9 cellular contexts compared by ENCODE assay signal in genomic region chr12:14828896-14829295, GRCh38. TPM values are rescaled to one million over a fixed set of nuclear protein-coding genes. Genes with fewer than 3 reads are reported as not detected.
DNase-seq lines count a peak whose midpoint lies in the region; ATAC-seq and TF ChIP-seq lines count a peak whose summit lies in the region.
"Had no signal": no experiment of that assay in that cellular context is flagged by ENCODE, and none has a peak within 500 bp of the region (broad histone marks: within the 10 kb centered on the region; RNA-seq: fewer than 3 reads in every experiment).

No MANE protein-coding gene starts in this region.

- ATAC-seq in GM18907 (IDR thresholded peaks at IDR 0.05; ENCODE audit: unreplicated experiment) (peak; percentile 85), RWPE2 (ENCODE audit: low read depth) (0 out of 3 replicates have a peak, but pooled peaks have one; percentile 31), mucosa of descending colon (peak; percentile 25)

- H3K9me3 ChIP-seq in RWPE2 (ENCODE audit: severe bottlenecking) = no peaks in the 10 kb centered on the region
- H3K9me3 ChIP-seq in mucosa of descending colon = no peaks in the 10 kb centered on the region
- no peaks in the 10 kb centered on the region for H3K9me3 ChIP-seq in tibial artery

- TF ChIP-seq CTCF in RWPE2 (IDR thresholded peaks at IDR 0.05; ENCODE audit: poor library complexity, severe bottlenecking) = no peak
- TF ChIP-seq CTCF in mucosa of descending colon (IDR thresholded peaks at IDR 0.05) = no peak
- no peak for TF ChIP-seq CTCF in tibial artery (IDR thresholded peaks at IDR 0.05)

- H3K27ac ChIP-seq in RWPE2 (ENCODE audit: poor library complexity, severe bottlenecking) = no peak overlapping the region
- no peak overlapping the region for H3K27ac ChIP-seq in tibial artery

- H3K4me3 ChIP-seq in RWPE2 (ENCODE audit: severe bottlenecking) = no peak overlapping the region
- H3K4me3 ChIP-seq in mucosa of descending colon = no peak overlapping the region
- H3K4me3 ChIP-seq in tibial artery = no peak overlapping the region

- POLR2A ChIA-PET in HEK293T (lab: Yijun Ruan, JAX) = interaction anchor here (1.6 kb wide), 1 partner anchor 59 kb away, joined by 4 read pairs; no protein-coding TSS in a partner anchor

- H3K4me1 ChIP-seq in RWPE2 (ENCODE audit: insufficient read depth, poor library complexity, severe bottlenecking) (no peaks in the 10 kb centered on the region), mucosa of descending colon (ENCODE audit: low read depth) (no peaks in the 10 kb centered on the region), tibial artery (peaks cover 0 to 18% (median 7%) of the 10 kb centered on the region in 4 donors)

- CTCF ChIA-PET in HEK293T (lab: Yijun Ruan, JAX) = no interaction called here

- H3K36me3 ChIP-seq in RWPE2 (ENCODE audit: low read depth) (no peaks in the 10 kb centered on the region), mucosa of descending colon (ENCODE audit: low read depth) (no peaks in the 10 kb centered on the region), tibial artery (no peaks in the 10 kb centered on the region)

- DNase-seq in HEK293T (ENCODE audit: extremely low spot score) (peak; percentile 13), RWPE2 (ENCODE audit: low spot score) (no peak), mucosa of descending colon (no peak), tibial artery (no peak), H4 (ENCODE audit: low spot score) (no peak)
- DNase-seq in activated T-cell treated with anti-CD3 and anti-CD28 coated beads, Interleukin-2, amount 50 U/mL, for 48 hours = no peak
- DNase-seq: activated CD4-positive, alpha-beta T cell treated with anti-CD3 and anti-CD28 coated beads, Interleukin-2, amount 50 U/mL, for 1 hour had no signal

- intact Hi-C loops in mucosa of descending colon (cut with DNase I, micrococcal nuclease) = no loop called here
- intact Hi-C loops in tibial artery (cut with DNase I; ENCODE audit: low total_unique reads) = no loop called here

- H3K27me3 ChIP-seq in RWPE2 (ENCODE audit: insufficient read depth, poor library complexity, severe bottlenecking) = no peaks in the 10 kb centered on the region
- no peaks in the 10 kb centered on the region for H3K27me3 ChIP-seq in tibial artery

TF ChIP-seq in HEK293T, 16 proteins besides CTCF, POLR2A, EP300 and RAD21:
- TF ChIP-seq FOXK2 (IDR thresholded peaks at IDR 0.05) (no peak), LEF1 (IDR thresholded peaks at IDR 0.05; ENCODE audit: borderline replicate concordance) (no peak), FOXA1 (IDR thresholded peaks at IDR 0.05) (no peak), L3MBTL2 (conservative IDR thresholded peaks at IDR 0.05) (no peak), BHLHE40 (IDR thresholded peaks at IDR 0.05; ENCODE audit: borderline replicate concordance) (no peak), FOXM1 (IDR thresholded peaks at IDR 0.05; ENCODE audit: borderline replicate concordance) (no peak), CTBP1 (IDR thresholded peaks at IDR 0.05; ENCODE audit: borderline replicate concordance) (no peak), HDGF (IDR thresholded peaks at IDR 0.05; ENCODE audit: borderline replicate concordance) (no peak), ZNF384 (IDR thresholded peaks at IDR 0.05) (no peak), SUZ12 (IDR thresholded peaks at IDR 0.05) (no peak), SP1 (IDR thresholded peaks at IDR 0.05) (no peak), ELF4 (IDR thresholded peaks at IDR 0.05) (no peak), TARDBP (IDR thresholded peaks at IDR 0.05) (no peak)
TF ChIP-seq in HEK293T: peak in this region for 0.

RNA-seq across cellular contexts. Expression of gene ART4, which starts 14.4 kb away (rescaled TPM):
- total RNA-seq in mucosa of descending colon = 1 to 10 TPM in 1 of 3 donors, under 1 TPM in 2; 0.06 to 1.9 (median 0.54) TPM
- total RNA-seq in H4 (2014; rRNA removed; shearing (Covaris generic)) = not detected in 2 replicates
- total RNA-seq: mononuclear cell had no signal

RNA-seq across cellular contexts. Expression of gene SMCO3, which starts 14.9 kb away (rescaled TPM):
- total RNA-seq in mucosa of descending colon = not detected
- not detected in 2 replicates for total RNA-seq in H4 (2014; rRNA removed; shearing (Covaris generic))
- total RNA-seq: mononuclear cell had no signal

RNA-seq across cellular contexts. Expression of gene C12orf60, which starts 25.4 kb away (rescaled TPM):
- under 1 TPM; 0.44 to 0.96 (median 0.46) TPM for total RNA-seq in mucosa of descending colon
- 1.2 and 2.8 TPM in 2 replicates for total RNA-seq in H4 (2014; rRNA removed; shearing (Covaris generic))

RNA-seq across cellular contexts. Expression of gene WBP11, which starts 25.6 kb away (rescaled TPM):
- 10 to 100 TPM; 38.4 to 53.7 (median 48.3) TPM for total RNA-seq in mucosa of descending colon
- total RNA-seq in H4 (2014; rRNA removed; shearing (Covaris generic)) = 21.3 and 35.5 TPM in 2 replicates

RNA-seq across cellular contexts. Expression of gene MGP, which starts 56.8 kb away (rescaled TPM):
- 100 to 1,000 TPM in 2 of 3 donors, 10 to 100 TPM in 1; 42.9 to 655 (median 121) TPM for total RNA-seq in mucosa of descending colon
- 40.0 and 42.8 TPM in 2 replicates for total RNA-seq in H4 (2014; rRNA removed; shearing (Covaris generic))

Comparison
In these comparisons a context has a peak if more than half of its experiments do, and no peak if none do; other contexts are left out.
1. ATAC-seq: peak in every context shown above with its lines; median percentile 85 in GM18907; 31 in RWPE2; 25 in mucosa of descending colon.